ENCODE assay signal across 16 cellular contexts in the genomic region with DNA sequence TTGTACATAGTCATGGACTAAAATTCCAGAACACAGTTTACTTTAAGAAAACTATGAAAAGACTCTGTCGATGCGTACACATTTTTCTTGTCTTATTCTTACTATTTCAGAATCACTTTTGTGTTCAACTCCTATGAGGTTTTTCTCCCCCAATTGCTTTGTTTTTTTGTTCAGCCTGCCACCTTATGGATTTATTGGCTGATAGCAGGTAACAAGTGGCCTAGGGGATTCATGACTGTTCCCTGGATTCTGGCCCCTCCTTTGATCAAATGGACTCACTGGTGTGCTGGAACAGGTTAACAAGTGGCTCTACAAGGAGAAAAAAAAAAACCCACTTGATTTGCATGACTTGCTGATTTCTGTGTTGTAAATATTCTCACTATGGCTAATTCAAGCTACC. TPM values are rescaled to one million over a fixed set of nuclear protein-coding genes. Genes with fewer than 3 reads are reported as not detected.
DNase-seq lines count a peak whose midpoint lies in the region; ATAC-seq and TF ChIP-seq lines count a peak whose summit lies in the region.
"Had no signal": no experiment of that assay in that cellular context is flagged by ENCODE, and none has a peak within 500 bp of the region (broad histone marks: within the 10 kb centered on the region; RNA-seq: fewer than 3 reads in every experiment).

No MANE protein-coding gene starts in this region.

- H3K18ac ChIP-seq in IMR-90 (ENCODE audit: low read depth, low read length), result no peak overlapping the region

- H3K36me3 ChIP-seq in IMR-90 (ENCODE audit: control insufficient read depth, insufficient read depth, low read length) (no peaks in the 10 kb centered on the region), kidney epithelial cell (ENCODE audit: control insufficient read depth, insufficient read depth, low read length) (no peaks in the 10 kb centered on the region)

- dilution Hi-C loops in IMR-90 (cut with HindIII; ENCODE audit: low sequenced_read_pairs, unreplicated experiment), result no loop called here

- no peak overlapping the region for H2AK9ac ChIP-seq in IMR-90 (replicated peaks; ENCODE audit: low read depth, low read length, poor library complexity)

- no peak overlapping the region for H3K4me2 ChIP-seq in IMR-90 (ENCODE audit: low read depth, low read length)

- no TSS peak for BruUV-seq in IMR-90 (replicated peaks; lab: Mats Ljungman, UMichigan)

- H2BK20ac ChIP-seq in IMR-90 (ENCODE audit: low read depth, low read length), result no peak overlapping the region

- POLR2A ChIA-PET in IMR-90 (lab: Charles Lee; ENCODE audit: unreplicated experiment), result no interaction called here

- H3K23ac ChIP-seq in IMR-90 (ENCODE audit: low read depth, low read length), result no peak overlapping the region

- no peak overlapping the region for H2AK5ac ChIP-seq in IMR-90 (ENCODE audit: low read depth, low read length)

- H3K9me1 ChIP-seq in IMR-90 (ENCODE audit: insufficient read depth, low read length), result peaks cover 8% of the 10 kb centered on the region; the same call in 1 of the 2 replicates

- H3K9ac ChIP-seq in IMR-90 (ENCODE audit: low read depth, low read length), result no peak overlapping the region

- no peak overlapping the region for H4K8ac ChIP-seq in IMR-90 (ENCODE audit: low read depth in 2 of 2, low read length in 2 of 2)

- no peak overlapping the region for H3K27ac ChIP-seq in IMR-90 (ENCODE audit: insufficient read depth, low read length)

- no peaks in the 10 kb centered on the region for H3K79me1 ChIP-seq in IMR-90 (ENCODE audit: low read depth in 1 of 2, low read length in 2 of 2)

- H3K4me3 ChIP-seq in IMR-90 (ENCODE audit: insufficient read depth, low read depth, low read length), result no peak overlapping the region
- H3K4me3 ChIP-seq in kidney epithelial cell (ENCODE audit: low read depth, low read length), result no peak overlapping the region

- no peak overlapping the region for H3K56ac ChIP-seq in IMR-90 (ENCODE audit: extremely low read depth, insufficient read depth, low read length)

- no peak overlapping the region for H2BK15ac ChIP-seq in IMR-90 (ENCODE audit: low read depth, low read length)

- H3K9me3 ChIP-seq in IMR-90 (ENCODE audit: control insufficient read depth, insufficient read depth, low read length), result no peaks in the 10 kb centered on the region

- intact Hi-C loops in IMR-90 (cut with micrococcal nuclease), result no loop called here

- no peaks in the 10 kb centered on the region; the same call in 1 of the 2 replicates for H3K4me1 ChIP-seq in IMR-90 (ENCODE audit: control insufficient read depth, insufficient read depth, low read length)

- no peak overlapping the region for H2BK120ac ChIP-seq in IMR-90 (ENCODE audit: low read depth, low read length)

- WGBS in IMR-90 (ENCODE audit: extremely low coverage in 2 of 2, insufficient read length in 1 of 2), 2 experiments, result no CpG with 5 or more reads among the region's 2 CpGs

- DNase-seq in NCI-H748 (lab: John Stamatoyannopoulos, UW; ENCODE audit: unreplicated experiment), result peak; percentile 14
- no peak for DNase-seq in NCI-H748 treated with DMSO at 0.1 percent for 48 hours (lab: John Stamatoyannopoulos, UW)
- DNase-seq in IMR-90, result no peak
- DNase-seq in RPMI7951 (ENCODE audit: low read depth), result peak; percentile 21
- no peak for DNase-seq in kidney epithelial cell (ENCODE audit: low read depth)
- DNase-seq in NCI-H2171 treated with DMSO at 0.1 percent for 48 hours (lab: John Stamatoyannopoulos, UW), result no peak
- DNase-seq: effector CD8-positive, alpha-beta T cell; H9; islet precursor cell; NCI-H187; right cardiac atrium; stimulated activated CD4-positive, alpha-beta T cell treated with anti-CD3 and anti-CD28 coated beads, Interleukin-2, amount 100 ng/mL, for 48 hours; stimulated activated naive B cell treated with anti-CD40 and anti-IgM and Interleukin-4, amounts not matched to agents 10 μg/mL and 1 μg/mL and 100 μg/mL, for 72 hours; T-helper 2 cell had no signal

- CTCF ChIA-PET in IMR-90 (lab: Yijun Ruan, JAX), result interaction anchor here (0.6 to 1.6 kb wide), 3 partner anchors 15 to 329 kb away, joined by 3 to 5 read pairs (median 3); no protein-coding TSS in a partner anchor

- no peak overlapping the region for H4K5ac ChIP-seq in IMR-90 (ENCODE audit: low read depth, low read length)

- no peak for TF ChIP-seq POLR2A in IMR-90 (IDR thresholded peaks at IDR 0.05; ENCODE audit: low read depth, low read length)

- no peak overlapping the region for H3K14ac ChIP-seq in IMR-90 (replicated peaks; ENCODE audit: low read depth, low read length)

- no peak overlapping the region for H4K91ac ChIP-seq in IMR-90 (ENCODE audit: insufficient read depth, low read depth, low read length)

- H2AFZ ChIP-seq in IMR-90 (replicated peaks; ENCODE audit: low read length, poor library complexity), result no peak overlapping the region

- peak overlapping the region; percentile 52; the same call in 1 of the 2 replicates for H3K4ac ChIP-seq in IMR-90 (ENCODE audit: low read depth, low read length)

- TF ChIP-seq RAD21 in IMR-90 (IDR thresholded peaks at IDR 0.05; ENCODE audit: low read length), result no peak

- ATAC-seq in IMR-90 (ENCODE audit: low read depth) (no peak), GM18870 (IDR thresholded peaks at IDR 0.05; ENCODE audit: unreplicated experiment) (no peak), GM18519 (IDR thresholded peaks at IDR 0.05; ENCODE audit: low FRiP score, unreplicated experiment) (no peak)
- ATAC-seq: right cardiac atrium; stimulated activated naive B cell treated with anti-CD40 and anti-IgM and Interleukin-4, amounts not matched to agents 10 μg/mL and 1 μg/mL and 100 μg/mL, for 72 hours had no signal

- no peaks in the 10 kb centered on the region for H4K20me1 ChIP-seq in IMR-90 (ENCODE audit: insufficient read depth, low read length)

- in situ Hi-C loops in IMR-90 (cut with MboI; ENCODE audit: low sequenced_read_pairs), result no loop called here

- no peak overlapping the region for H2BK5ac ChIP-seq in IMR-90 (ENCODE audit: low read depth, low read length, poor library complexity, severe bottlenecking)

- H3K27me3 ChIP-seq in IMR-90 (ENCODE audit: control insufficient read depth, insufficient read depth, low read length), result no peaks in the 10 kb centered on the region
- H3K27me3 ChIP-seq in kidney epithelial cell (ENCODE audit: control insufficient read depth, insufficient read depth, low read length), result no peaks in the 10 kb centered on the region

- 0 out of 2 replicates have a peak, but pooled peaks have one; percentile 4 for TF ChIP-seq CTCF in IMR-90 (conservative IDR thresholded peaks at IDR 0.05; ENCODE audit: low read depth, low read length)
- TF ChIP-seq CTCF in kidney epithelial cell (IDR thresholded peaks at IDR 0.05; ENCODE audit: insufficient read depth, low read length, poor library complexity, severe bottlenecking), result peak; percentile 30

TF ChIP-seq in IMR-90, 13 proteins besides CTCF, POLR2A, EP300 and RAD21:
- no peak for TF ChIP-seq MXI1 (IDR thresholded peaks at IDR 0.05; ENCODE audit: borderline replicate concordance, low read depth, low read length)
- TF ChIP-seq RCOR1 (IDR thresholded peaks at IDR 0.05; ENCODE audit: insufficient replicate concordance, low read length), result no peak
- no peak for TF ChIP-seq NFE2L2 (IDR thresholded peaks at IDR 0.05; ENCODE audit: low read depth, low read length)
- TF ChIP-seq CHD1 (IDR thresholded peaks at IDR 0.05; ENCODE audit: low read depth, low read length), result no peak
- TF ChIP-seq FOS (IDR thresholded peaks at IDR 0.05; ENCODE audit: low read depth, low read length), result no peak
- no peak for TF ChIP-seq MAZ (IDR thresholded peaks at IDR 0.05; ENCODE audit: borderline replicate concordance, low read depth, low read length)
- TF ChIP-seq, protein P1, sequence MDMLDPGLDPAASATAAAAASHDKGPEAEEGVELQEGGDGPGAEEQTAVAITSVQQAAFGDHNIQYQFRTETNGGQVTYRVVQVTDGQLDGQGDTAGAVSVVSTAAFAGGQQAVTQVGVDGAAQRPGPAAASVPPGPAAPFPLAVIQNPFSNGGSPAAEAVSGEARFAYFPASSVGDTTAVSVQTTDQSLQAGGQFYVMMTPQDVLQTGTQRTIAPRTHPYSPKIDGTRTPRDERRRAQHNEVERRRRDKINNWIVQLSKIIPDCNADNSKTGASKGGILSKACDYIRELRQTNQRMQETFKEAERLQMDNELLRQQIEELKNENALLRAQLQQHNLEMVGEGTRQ (IDR thresholded peaks at IDR 0.05; ENCODE audit: low read depth, low read length), result no peak
- no peak for TF ChIP-seq MAFK (IDR thresholded peaks at IDR 0.05; ENCODE audit: low read depth, low read length)
- TF ChIP-seq CEBPB (IDR thresholded peaks at IDR 0.05; ENCODE audit: low read depth, low read length), result no peak

RNA-seq across cellular contexts. Expression of a gene that starts 10.6 kb away (rescaled TPM):
- total RNA-seq in IMR-90 (2012; rRNA removed) (not detected in 2 replicates), kidney epithelial cell (not detected in 2 replicates)
- not detected in 2 replicates for polyA plus RNA-seq in IMR-90 (2012; rRNA removed)
- polyA plus RNA-seq in IMR-90 (2012; cell fraction: cytosol; rRNA removed), result not detected in 2 replicates
- not detected in 2 replicates for polyA plus RNA-seq in IMR-90 (2012; cell fraction: nucleus; rRNA removed; ENCODE audit: low replicate concordance)
- total RNA-seq in RPMI7951 (2014; rRNA removed; shearing (Covaris generic)), result not detected in 2 replicates
- total RNA-seq: H9, right cardiac atrium had no signal
- polyA plus RNA-seq: right cardiac atrium had no signal

Comparison
In these comparisons a context has a peak if more than half of its experiments do, and no peak if none do; other contexts are left out.
1. DNase-seq: peak in NCI-H748 (single experiment) and RPMI7951 (single experiment); none in NCI-H748 treated with DMSO at 0.1 percent for 48 hours (single experiment), IMR-90 (single experiment), kidney epithelial cell (single experiment) and NCI-H2171 treated with DMSO at 0.1 percent for 48 hours (single experiment).